27 cellular contexts compared by ENCODE assay signal in genomic region chr18:66119347-66119746, GRCh38.
"Had no signal": no experiment of that assay in that cellular context is flagged by ENCODE, and none has a peak within 500 bp of the region (broad histone marks: within the 10 kb centered on the region; RNA-seq: fewer than 3 reads in every experiment).

No MANE protein-coding gene starts in this region.

- H3K36me3 ChIP-seq: colonic mucosa, esophagus muscularis mucosa, esophagus squamous epithelium, gastrocnemius medialis, gastroesophageal sphincter, heart left ventricle, heart right ventricle had no signal

- H3K4me3 ChIP-seq: colonic mucosa, coronary artery, dorsolateral prefrontal cortex, esophagus muscularis mucosa, esophagus squamous epithelium, gastrocnemius medialis, gastroesophageal sphincter, heart left ventricle, heart right ventricle had no signal

- H3K4me1 ChIP-seq: colonic mucosa, esophagus muscularis mucosa, esophagus squamous epithelium, foreskin keratinocyte, gastrocnemius medialis, gastroesophageal sphincter, heart left ventricle, heart right ventricle had no signal

- H3K27ac ChIP-seq: colonic mucosa, coronary artery, dorsolateral prefrontal cortex, epithelial cell of prostate, esophagus muscularis mucosa, esophagus squamous epithelium, foreskin keratinocyte, gastrocnemius medialis, gastroesophageal sphincter, heart left ventricle, heart right ventricle had no signal

- DNase-seq: colonic mucosa; cortex of kidney; dermis blood vessel endothelial cell; dorsolateral prefrontal cortex; effector CD4-positive, alpha-beta T cell; effector CD8-positive, alpha-beta T cell; effector memory CD4-positive, alpha-beta T cell; effector memory CD8-positive, alpha-beta T cell; endodermal cell; erythroblast; esophagus squamous epithelium; foreskin fibroblast; foreskin keratinocyte; foreskin melanocyte; gastrocnemius medialis; glutamatergic neuron; head of caudate nucleus; heart left ventricle; heart right ventricle had no signal

- H3K9me3 ChIP-seq: colonic mucosa, esophagus muscularis mucosa, esophagus squamous epithelium, gastrocnemius medialis, gastroesophageal sphincter had no signal

- ATAC-seq: effector memory CD8-positive, alpha-beta T cell; esophagus mucosa; foreskin keratinocyte; gastrocnemius medialis; gastroesophageal sphincter; heart left ventricle; heart right ventricle had no signal

- FAIRE-seq: endometrium, endothelial cell of umbilical vein, frontal cortex had no signal

- H3K27me3 ChIP-seq: colonic mucosa, esophagus muscularis mucosa, esophagus squamous epithelium, foreskin keratinocyte, gastrocnemius medialis, gastroesophageal sphincter, heart left ventricle, heart right ventricle had no signal
